In the genomic region with DNA sequence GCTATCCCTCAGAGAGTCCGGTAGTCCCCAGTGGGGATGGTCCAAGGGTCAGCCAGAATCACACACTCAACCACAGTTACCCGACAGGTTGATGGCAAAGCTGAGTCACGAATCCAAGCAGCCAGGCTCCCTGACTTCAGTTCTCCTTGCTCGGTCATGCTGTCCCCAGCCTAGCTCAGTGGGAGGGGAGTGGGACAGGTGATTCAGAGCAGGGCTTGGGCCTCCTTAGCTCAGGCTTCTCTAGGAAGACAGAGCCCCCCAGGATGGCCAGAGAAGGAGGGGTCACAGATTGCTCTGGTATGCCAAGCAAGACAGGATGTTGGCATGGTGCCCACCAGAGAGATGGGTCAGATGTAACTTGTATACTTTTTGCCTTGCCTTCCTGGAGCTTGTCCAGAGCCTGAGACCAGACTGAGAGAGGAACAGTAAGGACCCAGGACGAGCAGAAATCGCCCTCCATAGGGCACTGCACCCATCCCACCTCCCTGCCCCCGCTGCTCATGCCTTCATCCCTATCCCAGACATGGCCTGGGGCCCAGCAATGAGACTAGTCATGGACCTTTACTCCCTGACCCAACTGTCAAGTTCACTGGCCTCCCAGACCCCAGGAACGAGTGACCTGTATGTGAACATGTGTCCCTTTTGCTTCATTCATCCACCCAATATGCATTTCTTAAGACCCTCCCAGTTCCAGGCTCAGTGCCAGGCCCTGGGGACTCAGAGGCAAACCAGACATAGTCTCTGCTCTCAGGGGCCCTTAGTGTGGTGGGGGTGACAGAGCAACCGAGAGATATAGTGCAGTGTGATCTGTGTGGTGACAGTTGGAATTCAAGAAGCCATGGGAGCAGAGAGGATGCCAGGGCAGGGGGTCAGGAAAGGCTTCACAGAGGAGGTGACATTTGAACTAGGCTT, we compare ENCODE assay signal across 8 cellular contexts.
A peak's percentile ranks its signal among the peaks of the same experiment; 100 is the strongest.
DNase-seq lines count a peak whose midpoint lies in the region; ATAC-seq and TF ChIP-seq lines count a peak whose summit lies in the region.

No MANE protein-coding gene starts in this region.

- H3K36me3 ChIP-seq in parathyroid adenoma (ENCODE audit: control insufficient read depth, insufficient read depth, low read length): no peaks in the 10 kb centered on the region
- H3K36me3 ChIP-seq in CD8-positive, alpha-beta T cell (ENCODE audit: insufficient read depth, low read length): no peaks in the 10 kb centered on the region

- H3K9ac ChIP-seq in parathyroid adenoma: no peak overlapping the region

- no peaks in the 10 kb centered on the region for H3K27me3 ChIP-seq in parathyroid adenoma (ENCODE audit: control insufficient read depth, insufficient read depth, low read length)
- no peaks in the 10 kb centered on the region for H3K27me3 ChIP-seq in CD8-positive, alpha-beta T cell (ENCODE audit: insufficient read depth, low read length)

- in situ Hi-C loops in Caki2 (cut with HindIII; ENCODE audit: low pct_unique_long_range_greater_than_20kb, low sequenced_read_pairs): no loop called here

- CTCF ChIA-PET in CD8-positive, alpha-beta T cell (lab: Charles Lee): no interaction called here

- no peaks in the 10 kb centered on the region for H3K9me3 Mint-ChIP-seq in CD8-positive, alpha-beta T cell

- H3K79me2 ChIP-seq in parathyroid adenoma: peaks cover 2% of the 10 kb centered on the region

- H3K36me3 Mint-ChIP-seq in CD8-positive, alpha-beta T cell: no peaks in the 10 kb centered on the region

- ATAC-seq in CD8-positive, alpha-beta T cell: no peak

- H3K4me3 ChIP-seq in fibroblast of the aortic adventitia (ENCODE audit: low read depth, low read length) (no peak overlapping the region), parathyroid adenoma (ENCODE audit: low read depth, low read length) (no peak overlapping the region)
- H3K4me3 ChIP-seq in CD8-positive, alpha-beta T cell (ENCODE audit: low read depth, low read length): no peak overlapping the region

- H3K27ac ChIP-seq in parathyroid adenoma: peak overlapping the region; percentile 94
- no peak overlapping the region for H3K27ac ChIP-seq in CD8-positive, alpha-beta T cell (ENCODE audit: low read depth, low read length)

- TF ChIP-seq CTCF in fibroblast of the aortic adventitia (IDR thresholded peaks at IDR 0.05; ENCODE audit: insufficient read depth, low read length) (no peak), parathyroid adenoma (IDR thresholded peaks at IDR 0.05) (no peak)
- no peak for TF ChIP-seq CTCF in CD8-positive, alpha-beta T cell (IDR thresholded peaks at IDR 0.05)

- intact Hi-C loops in CD8-positive, alpha-beta T cell (cut with DNase I, micrococcal nuclease): no loop called here

- no peaks in the 10 kb centered on the region for H3K9me3 ChIP-seq in parathyroid adenoma (ENCODE audit: control insufficient read depth, low read length)
- no peaks in the 10 kb centered on the region for H3K9me3 ChIP-seq in CD8-positive, alpha-beta T cell (ENCODE audit: low read length)

- peaks cover 20% of the 10 kb centered on the region for H3K4me1 ChIP-seq in parathyroid adenoma
- H3K4me1 ChIP-seq in CD8-positive, alpha-beta T cell (ENCODE audit: insufficient read depth, low read length): no peaks in the 10 kb centered on the region

- no peak overlapping the region for H3K4me3 Mint-ChIP-seq in CD8-positive, alpha-beta T cell

- POLR2A ChIA-PET in CD8-positive, alpha-beta T cell (lab: Charles Lee): no interaction called here

- DNase-seq in Caki2 (ENCODE audit: low read depth) (peak; percentile 22), RPMI8226 (peak; percentile 11), fibroblast of the aortic adventitia (ENCODE audit: low read depth) (peak; percentile 35), NCI-H1048 (lab: John Stamatoyannopoulos, UW) (no peak)
- no peak for DNase-seq in stimulated activated naive CD4-positive, alpha-beta T cell (lab: John Stamatoyannopoulos, UW)
- DNase-seq in CD8-positive, alpha-beta T cell: no peak
- DNase-seq in activated CD4-positive, alpha-beta T cell treated with anti-CD3 and anti-CD28 coated beads for 1 hour: no peak

- H3K4me1 Mint-ChIP-seq in CD8-positive, alpha-beta T cell (ENCODE audit: low read depth): peaks cover 4% of the 10 kb centered on the region

- H3K27me3 Mint-ChIP-seq in CD8-positive, alpha-beta T cell (ENCODE audit: low read depth): no peaks in the 10 kb centered on the region

- no peak overlapping the region for H3K27ac Mint-ChIP-seq in CD8-positive, alpha-beta T cell

- H3K4me2 ChIP-seq in parathyroid adenoma (ENCODE audit: low read length): no peak overlapping the region

- peak overlapping the region; percentile 84 for H2AFZ ChIP-seq in parathyroid adenoma

Comparison
In these comparisons a context has a peak if more than half of its experiments do, and no peak if none do; other contexts are left out.
1. DNase-seq: peak in Caki2 (single experiment), RPMI8226 (single experiment) and fibroblast of the aortic adventitia (single experiment); none in stimulated activated naive CD4-positive, alpha-beta T cell (0 of 6), NCI-H1048 (single experiment), CD8-positive, alpha-beta T cell (0 of 7) and activated CD4-positive, alpha-beta T cell treated with anti-CD3 and anti-CD28 coated beads for 1 hour (single experiment).